7 cellular contexts compared by ENCODE assay signal in the genomic region with DNA sequence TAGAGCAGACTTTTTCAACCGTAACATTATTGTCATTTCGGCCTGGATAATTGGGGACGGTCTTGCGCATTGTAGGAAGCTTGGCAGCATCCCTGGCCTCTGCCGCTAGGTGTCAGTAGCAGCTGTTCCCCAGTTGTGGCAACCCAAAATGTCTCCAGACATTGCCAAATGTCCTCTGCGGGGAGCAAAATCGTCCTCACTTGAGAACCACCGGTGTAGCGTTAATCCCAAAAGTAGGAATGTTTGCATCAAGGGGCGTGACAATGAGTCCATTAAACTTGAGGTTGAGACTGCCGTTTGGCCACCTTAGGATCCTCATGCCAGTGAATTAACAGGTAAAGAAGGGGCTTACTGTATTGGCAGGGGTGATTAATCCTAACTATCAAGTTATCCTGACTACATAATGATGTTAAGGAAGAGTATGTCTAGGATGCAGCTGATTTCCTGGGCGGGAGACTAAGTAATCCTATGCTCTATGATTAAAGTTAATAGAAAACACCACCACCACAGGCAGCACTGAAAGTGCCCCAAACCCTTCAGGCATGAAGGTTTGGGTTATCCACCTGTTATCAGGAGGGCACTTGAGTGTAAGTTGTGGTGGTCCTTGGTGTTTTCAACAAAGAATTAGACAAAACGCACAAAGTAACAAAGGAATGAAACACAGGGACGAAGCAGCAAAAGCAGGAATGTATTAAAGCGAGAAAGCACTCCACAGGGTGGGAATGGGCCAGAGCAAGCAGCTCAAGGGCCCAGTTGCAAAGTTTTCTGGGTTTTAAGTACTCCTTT. TPM values are rescaled to one million over a fixed set of nuclear protein-coding genes. Genes with fewer than 3 reads are reported as not detected.
DNase-seq lines count a peak whose midpoint lies in the region; ATAC-seq and TF ChIP-seq lines count a peak whose summit lies in the region.

No MANE protein-coding gene starts in this region.

- ATAC-seq in GM18502 (IDR thresholded peaks at IDR 0.05; ENCODE audit: poor library complexity, unreplicated experiment), result peak; percentile 50
- peak; percentile 43 to 52 for ATAC-seq in naive thymus-derived CD8-positive, alpha-beta T cell
- peak; percentile 61 for ATAC-seq in stimulated activated memory B cell treated with anti-CD40 and anti-IgM and Interleukin-4, amounts not matched to agents 10 μg/mL and 1 μg/mL and 100 μg/mL, for 72 hours

- TF ChIP-seq CTCF in epithelial cell of proximal tubule (conservative IDR thresholded peaks at IDR 0.05; ENCODE audit: low read depth, low read length), result peak; percentile 99

- H3K27ac Mint-ChIP-seq in naive thymus-derived CD8-positive, alpha-beta T cell, result peak overlapping the region; percentile 2 to 92 (median 47)
- peak overlapping the region; percentile 79 for H3K27ac Mint-ChIP-seq in stimulated activated memory B cell treated with anti-CD40 and anti-IgM and Interleukin-4, amounts not matched to agents 10 μg/mL and 1 μg/mL and 100 μg/mL, for 72 hours

- H3K27me3 Mint-ChIP-seq in naive thymus-derived CD8-positive, alpha-beta T cell, result peaks cover 0 to 9% (median 0%) of the 10 kb centered on the region in 5 donors
- no peaks in the 10 kb centered on the region for H3K27me3 Mint-ChIP-seq in stimulated activated memory B cell treated with anti-CD40 and anti-IgM and Interleukin-4, amounts not matched to agents 10 μg/mL and 1 μg/mL and 100 μg/mL, for 72 hours

- POLR2A ChIA-PET in naive thymus-derived CD8-positive, alpha-beta T cell (lab: Charles Lee), result interaction anchor here (0.9 to 1.0 kb wide), 2 partner anchors 51 to 172 kb away, joined by 3 to 4 read pairs; no protein-coding TSS in a partner anchor

- peaks cover 5 to 13% (median 10%) of the 10 kb centered on the region in 4 donors for H3K4me1 Mint-ChIP-seq in naive thymus-derived CD8-positive, alpha-beta T cell
- peaks cover 21% of the 10 kb centered on the region for H3K4me1 Mint-ChIP-seq in stimulated activated memory B cell treated with anti-CD40 and anti-IgM and Interleukin-4, amounts not matched to agents 10 μg/mL and 1 μg/mL and 100 μg/mL, for 72 hours

- peak overlapping the region; percentile 36 to 80 (median 60) for H3K4me3 Mint-ChIP-seq in naive thymus-derived CD8-positive, alpha-beta T cell
- peak overlapping the region; percentile 73 for H3K4me3 Mint-ChIP-seq in stimulated activated memory B cell treated with anti-CD40 and anti-IgM and Interleukin-4, amounts not matched to agents 10 μg/mL and 1 μg/mL and 100 μg/mL, for 72 hours

- peaks cover 0 to 8% (median 0%) of the 10 kb centered on the region in 9 donors for H3K9me3 Mint-ChIP-seq in naive thymus-derived CD8-positive, alpha-beta T cell
- H3K9me3 Mint-ChIP-seq in stimulated activated memory B cell treated with anti-CD40 and anti-IgM and Interleukin-4, amounts not matched to agents 10 μg/mL and 1 μg/mL and 100 μg/mL, for 72 hours, result peaks cover 6% of the 10 kb centered on the region

- peaks cover 0 to 2% (median 0%) of the 10 kb centered on the region in 3 donors for H3K36me3 Mint-ChIP-seq in naive thymus-derived CD8-positive, alpha-beta T cell
- H3K36me3 Mint-ChIP-seq in stimulated activated memory B cell treated with anti-CD40 and anti-IgM and Interleukin-4, amounts not matched to agents 10 μg/mL and 1 μg/mL and 100 μg/mL, for 72 hours, result peaks cover 7% of the 10 kb centered on the region

- peak overlapping the region; percentile 26 for H3K4me3 ChIP-seq in epithelial cell of proximal tubule (ENCODE audit: low read depth, low read length)

- DNase-seq in HS-5 (ENCODE audit: low read depth) (peak; percentile 49), OCI-M1 (lab: John Stamatoyannopoulos, UW) (peak; percentile 91), activated T-cell treated with anti-CD3 and anti-CD28 coated beads for 4 hours (peak; percentile 78), epithelial cell of proximal tubule (ENCODE audit: low read depth) (no peak)
- DNase-seq in naive thymus-derived CD8-positive, alpha-beta T cell, result peak; percentile 64 to 90 (median 80)

RNA-seq across cellular contexts. Expression of a gene that starts 4.9 kb away (rescaled TPM):
- total RNA-seq in epithelial cell of proximal tubule, result 3.7 and 4.5 TPM in 2 replicates
- total RNA-seq in naive thymus-derived CD8-positive, alpha-beta T cell, result 10 to 100 TPM; 22.2 to 29.4 TPM
- polyA plus RNA-seq in naive thymus-derived CD8-positive, alpha-beta T cell, result 10 to 100 TPM; 10.6 to 17.3 (median 11.9) TPM

RNA-seq across cellular contexts. Expression of a gene that starts 15.7 kb away (rescaled TPM):
- total RNA-seq in epithelial cell of proximal tubule, result 0.94 and 6.7 TPM in 2 replicates
- total RNA-seq in naive thymus-derived CD8-positive, alpha-beta T cell, result 10 to 100 TPM; 29.1 to 33.3 TPM
- 10 to 100 TPM in 1 of 3 donors, 1 to 10 TPM in 2; 5.0 to 10.3 (median 9.0) TPM for polyA plus RNA-seq in naive thymus-derived CD8-positive, alpha-beta T cell
